14 cellular contexts compared by ENCODE assay signal in the genomic region with DNA sequence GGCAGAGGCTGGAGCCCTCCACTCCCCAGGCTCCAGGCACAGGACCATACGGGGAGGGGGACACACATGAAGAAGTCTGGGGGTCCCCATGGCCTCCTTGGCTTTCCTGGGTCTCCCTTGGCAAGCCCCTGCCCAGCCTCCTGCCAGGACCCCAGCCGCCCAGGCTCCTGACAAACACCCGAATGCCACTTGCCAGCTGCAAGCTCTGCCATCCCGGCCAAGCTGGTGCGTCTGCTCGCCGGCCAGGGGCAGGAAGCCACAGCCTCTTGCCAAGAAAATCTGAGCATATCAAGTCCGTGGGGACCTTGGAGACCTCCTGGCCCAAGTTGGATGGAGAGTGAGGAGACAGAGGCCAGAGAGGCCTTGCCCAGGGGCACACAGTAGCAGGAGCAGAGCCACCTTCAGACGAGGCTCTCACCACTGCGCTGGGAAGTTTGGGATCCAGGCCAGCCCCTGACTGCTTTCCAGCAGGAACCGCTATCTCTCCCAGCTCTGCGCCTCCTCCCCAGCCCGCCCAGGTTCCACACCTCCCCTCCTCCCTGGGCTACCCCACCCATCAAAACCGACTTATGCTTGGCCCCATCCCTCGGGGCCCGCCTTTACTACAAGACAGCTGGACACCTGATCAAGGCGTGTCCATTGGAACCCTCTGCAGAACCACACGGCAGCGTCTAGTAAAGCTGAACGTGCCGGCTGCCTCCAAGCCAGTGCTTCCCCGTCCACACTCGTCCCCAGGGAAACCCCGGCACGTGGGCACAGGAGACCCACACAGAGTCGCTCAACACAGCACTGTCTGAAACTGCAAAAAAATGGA.
A peak's percentile ranks its signal among the peaks of the same experiment; 100 is the strongest.
DNase-seq lines count a peak whose midpoint lies in the region; ATAC-seq and TF ChIP-seq lines count a peak whose summit lies in the region.
"Had no signal": no experiment of that assay in that cellular context is flagged by ENCODE, and none has a peak within 500 bp of the region (broad histone marks: within the 10 kb centered on the region; RNA-seq: fewer than 3 reads in every experiment).

No MANE protein-coding gene starts in this region.

- intact Hi-C loops in left ventricle myocardium inferior (cut with micrococcal nuclease): no loop called here

- H3K27me3 ChIP-seq in left ventricle myocardium inferior (ENCODE audit: low read depth): peaks cover 90% of the 10 kb centered on the region
- H3K27me3 ChIP-seq in suprapubic skin: peaks cover 77% of the 10 kb centered on the region

- H3K9me3 ChIP-seq in left ventricle myocardium inferior (replicated peaks) (no peaks in the 10 kb centered on the region), suprapubic skin (no peaks in the 10 kb centered on the region)
- H3K9me3 ChIP-seq: gastrocnemius medialis had no signal

- H3K36me3 ChIP-seq in left ventricle myocardium inferior: no peaks in the 10 kb centered on the region
- no peaks in the 10 kb centered on the region for H3K36me3 ChIP-seq in suprapubic skin
- H3K36me3 ChIP-seq: gastrocnemius medialis had no signal

- H3K27ac ChIP-seq in left ventricle myocardium inferior (replicated peaks) (no peak overlapping the region), suprapubic skin (no peak overlapping the region)
- H3K27ac ChIP-seq: gastrocnemius medialis, PC-9 had no signal

- 29% methylated on average over 17 of the region's 26 CpGs for WGBS in suprapubic skin

- TF ChIP-seq EP300 in suprapubic skin (IDR thresholded peaks at IDR 0.05): no peak

- peaks cover 11% of the 10 kb centered on the region for H3K4me1 ChIP-seq in left ventricle myocardium inferior
- peaks cover 8% of the 10 kb centered on the region for H3K4me1 ChIP-seq in suprapubic skin

- TF ChIP-seq POLR2A in suprapubic skin (IDR thresholded peaks at IDR 0.05): no peak

- H3K4me3 ChIP-seq in left ventricle myocardium inferior (no peak overlapping the region), suprapubic skin (no peak overlapping the region)
- H3K4me3 ChIP-seq: gastrocnemius medialis, PC-9 had no signal

- ATAC-seq in GM18517 (IDR thresholded peaks at IDR 0.05; ENCODE audit: unreplicated experiment) (no peak), HG03432 (IDR thresholded peaks at IDR 0.05; ENCODE audit: unreplicated experiment) (no peak)
- ATAC-seq: activated CD8-positive, alpha-beta T cell treated with anti-CD3 and anti-CD28 coated beads, Interleukin-2, amount 10 ng/mL, durations not matched to agents 7 days and 5 days; gastrocnemius medialis; T-cell had no signal

- TF ChIP-seq CTCF in left ventricle myocardium inferior (IDR thresholded peaks at IDR 0.05; ENCODE audit: borderline replicate concordance) (no peak), suprapubic skin (IDR thresholded peaks at IDR 0.05) (no peak)

- DNase-seq in AG20443 (ENCODE audit: low spot score): peak; percentile 45
- peak; percentile 25 for DNase-seq in Daoy (ENCODE audit: low read depth)
- DNase-seq in NCI-H82 treated with DMSO at 0.1 percent for 48 hours (lab: John Stamatoyannopoulos, UW; ENCODE audit: unreplicated experiment): peak; percentile 61
- DNase-seq in left ventricle myocardium inferior: peak; percentile 48
- DNase-seq in GM19238 (ENCODE audit: insufficient read length, low spot score): no peak
- DNase-seq in suprapubic skin (ENCODE audit: low spot score in 2 of 2): no peak
- DNase-seq: activated CD8-positive, alpha-beta T cell treated with anti-CD3 and anti-CD28 coated beads, Interleukin-2, amount 10 ng/mL, durations not matched to agents 7 days and 5 days; DND-41; gastrocnemius medialis; PC-9; retina; T-cell had no signal

Comparison
In these comparisons a context has a peak if more than half of its experiments do, and no peak if none do; other contexts are left out.
1. DNase-seq: peak in AG20443 (single experiment), Daoy (single experiment), NCI-H82 treated with DMSO at 0.1 percent for 48 hours (single experiment) and left ventricle myocardium inferior (single experiment); none in GM19238 (single experiment) and suprapubic skin (0 of 2).